11 cellular contexts compared by ENCODE assay signal in genomic region chr10:119138341-119139306, GRCh38. TPM values are rescaled to one million over a fixed set of nuclear protein-coding genes. Genes with fewer than 3 reads are reported as not detected.
DNase-seq lines count a peak whose midpoint lies in the region; ATAC-seq and TF ChIP-seq lines count a peak whose summit lies in the region.
"Had no signal": no experiment of that assay in that cellular context is flagged by ENCODE, and none has a peak within 500 bp of the region (broad histone marks: within the 10 kb centered on the region; RNA-seq: fewer than 3 reads in every experiment).

No MANE protein-coding gene starts in this region.

- H4K8ac ChIP-seq in neuronal stem cell (ENCODE audit: low read depth, low read length), result no peak overlapping the region

- no peak for DNase-seq in activated naive CD4-positive, alpha-beta T cell treated with anti-CD3 and anti-CD28 coated beads, Interleukin-2, amount 10 ng/mL, durations not matched to agents 7 days and 5 days
- DNase-seq in activated naive CD4-positive, alpha-beta T cell treated with Interleukin-2 at 50 U/mL for 16 hours, result no peak
- DNase-seq in activated T-helper 1 cell treated with anti-CD3 and anti-CD28 coated beads, Interleukin-12 subunit alpha, Interleukin-12 subunit beta, Interleukin-2, Interleukin-4 antibody, amounts not matched to agents 30 ng/mL and 10 ng/mL and 1 ng/mL, durations not matched to agents 14 hours and 24 hours and 36 hours (ENCODE audit: low spot score), result no peak
- DNase-seq in neuronal stem cell (ENCODE audit: low spot score), result no peak
- DNase-seq in G401 (ENCODE audit: low spot score), result no peak
- DNase-seq in GM10266 (ENCODE audit: extremely low spot score), result no peak
- DNase-seq: NCI-H2029 treated with DMSO at 0.1 percent for 48 hours had no signal

- H3K14ac ChIP-seq in neuronal stem cell (ENCODE audit: low read length), result no peak overlapping the region

- peak overlapping the region; percentile 34 for H3K23ac ChIP-seq in neuronal stem cell (ENCODE audit: low read depth, low read length, poor library complexity)

- no peak overlapping the region for H3K18ac ChIP-seq in neuronal stem cell (ENCODE audit: low read length)

- H3K4me3 Mint-ChIP-seq in activated naive CD4-positive, alpha-beta T cell treated with anti-CD3 and anti-CD28 coated beads, Interleukin-2, amount 10 ng/mL, durations not matched to agents 7 days and 5 days, result no peak overlapping the region
- no peak overlapping the region for H3K4me3 Mint-ChIP-seq in activated T-helper 1 cell treated with anti-CD3 and anti-CD28 coated beads, Interleukin-12 subunit alpha, Interleukin-12 subunit beta, Interleukin-2, Interleukin-4 antibody, amounts not matched to agents 30 ng/mL and 10 ng/mL and 1 ng/mL, durations not matched to agents 14 hours and 24 hours and 36 hours
- H3K4me3 Mint-ChIP-seq: B cell had no signal

- H3K4ac ChIP-seq in neuronal stem cell (ENCODE audit: low read length), result no peak overlapping the region

- H3K36me3 ChIP-seq in KOPT-K1 (ENCODE audit: insufficient read depth, low read length) (peaks cover 67% of the 10 kb centered on the region), neuronal stem cell (replicated peaks in 1 of 2; ENCODE audit: control insufficient read depth in 2 of 2, insufficient read depth in 2 of 2, low read length in 2 of 2) (peaks cover 21 to 59% of the 10 kb centered on the region in 2 donors)

- H3K27ac ChIP-seq in KOPT-K1 (ENCODE audit: low read depth, low read length, poor library complexity, severe bottlenecking) (peak overlapping the region; percentile 92), neuronal stem cell (replicated peaks; ENCODE audit: low read length) (no peak overlapping the region)
- H3K27ac ChIP-seq: right lobe of liver had no signal

- no peak overlapping the region for H2BK5ac ChIP-seq in neuronal stem cell (ENCODE audit: low read length)

- in situ Hi-C loops in G401 (cut with HindIII; ENCODE audit: low sequenced_read_pairs), result no loop called here

- ATAC-seq in HG03025 (IDR thresholded peaks at IDR 0.05; ENCODE audit: low FRiP score, unreplicated experiment), result no peak

- peaks cover 42% of the 10 kb centered on the region for H3K36me3 Mint-ChIP-seq in activated naive CD4-positive, alpha-beta T cell treated with anti-CD3 and anti-CD28 coated beads, Interleukin-2, amount 10 ng/mL, durations not matched to agents 7 days and 5 days
- H3K36me3 Mint-ChIP-seq in activated T-helper 1 cell treated with anti-CD3 and anti-CD28 coated beads, Interleukin-12 subunit alpha, Interleukin-12 subunit beta, Interleukin-2, Interleukin-4 antibody, amounts not matched to agents 30 ng/mL and 10 ng/mL and 1 ng/mL, durations not matched to agents 14 hours and 24 hours and 36 hours (ENCODE audit: low read depth), result peaks cover 29% of the 10 kb centered on the region

- H3K27me3 Mint-ChIP-seq in activated naive CD4-positive, alpha-beta T cell treated with anti-CD3 and anti-CD28 coated beads, Interleukin-2, amount 10 ng/mL, durations not matched to agents 7 days and 5 days, result no peaks in the 10 kb centered on the region
- no peaks in the 10 kb centered on the region for H3K27me3 Mint-ChIP-seq in activated T-helper 1 cell treated with anti-CD3 and anti-CD28 coated beads, Interleukin-12 subunit alpha, Interleukin-12 subunit beta, Interleukin-2, Interleukin-4 antibody, amounts not matched to agents 30 ng/mL and 10 ng/mL and 1 ng/mL, durations not matched to agents 14 hours and 24 hours and 36 hours (ENCODE audit: insufficient read depth)
- H3K27me3 Mint-ChIP-seq: B cell had no signal

- H3K9me3 Mint-ChIP-seq in activated naive CD4-positive, alpha-beta T cell treated with anti-CD3 and anti-CD28 coated beads, Interleukin-2, amount 10 ng/mL, durations not matched to agents 7 days and 5 days, result no peaks in the 10 kb centered on the region
- H3K9me3 Mint-ChIP-seq in activated T-helper 1 cell treated with anti-CD3 and anti-CD28 coated beads, Interleukin-12 subunit alpha, Interleukin-12 subunit beta, Interleukin-2, Interleukin-4 antibody, amounts not matched to agents 30 ng/mL and 10 ng/mL and 1 ng/mL, durations not matched to agents 14 hours and 24 hours and 36 hours, result no peaks in the 10 kb centered on the region

- CTCF ChIA-PET in activated naive CD4-positive, alpha-beta T cell treated with anti-CD3 and anti-CD28 coated beads, Interleukin-2, amount 10 ng/mL, durations not matched to agents 7 days and 5 days (lab: Charles Lee), result interaction anchor here (0.6 to 3.0 kb wide), 8 partner anchors 10 to 356 kb away, joined by 3 to 28 read pairs (median 3); no protein-coding TSS in a partner anchor

- no peak overlapping the region for H3K4me2 ChIP-seq in neuronal stem cell (ENCODE audit: insufficient read depth, low read length, poor library complexity, severe bottlenecking)

- no peak overlapping the region for H2AK5ac ChIP-seq in neuronal stem cell (ENCODE audit: low read depth, low read length)

- H4K91ac ChIP-seq in neuronal stem cell (ENCODE audit: low read depth, low read length, poor library complexity), result no peak overlapping the region

- no peaks in the 10 kb centered on the region for H3K27me3 ChIP-seq in neuronal stem cell (ENCODE audit: control insufficient read depth in 3 of 3, insufficient read depth in 3 of 3, low read depth in 1 of 3, low read length in 3 of 3)
- H3K27me3 ChIP-seq: right lobe of liver had no signal

- H3K9me3 ChIP-seq in KOPT-K1 (ENCODE audit: insufficient read depth, low read length, poor library complexity, severe bottlenecking) (no peaks in the 10 kb centered on the region), neuronal stem cell (replicated peaks in 1 of 2; ENCODE audit: control insufficient read depth in 2 of 2, insufficient read depth in 1 of 2, low read depth in 1 of 2, low read length in 2 of 2) (no peaks in the 10 kb centered on the region)
- H3K9me3 ChIP-seq: right lobe of liver had no signal

- no peaks in the 10 kb centered on the region for H3K4me1 ChIP-seq in neuronal stem cell (ENCODE audit: control insufficient read depth in 2 of 2, insufficient read depth in 1 of 2, low read depth in 1 of 2, low read length in 2 of 2)

- no peak overlapping the region for H2BK12ac ChIP-seq in neuronal stem cell (ENCODE audit: low read length)

- no peak overlapping the region for H2AFZ ChIP-seq in neuronal stem cell (ENCODE audit: low read length)

- H2BK120ac ChIP-seq in neuronal stem cell (ENCODE audit: low read depth, low read length), result no peak overlapping the region

- H3K79me1 ChIP-seq in neuronal stem cell (ENCODE audit: low read depth, low read length), result peaks cover 2% of the 10 kb centered on the region

- no peak overlapping the region for H2BK15ac ChIP-seq in neuronal stem cell (ENCODE audit: low read length)

- peaks cover 40% of the 10 kb centered on the region for H3K4me1 Mint-ChIP-seq in activated naive CD4-positive, alpha-beta T cell treated with anti-CD3 and anti-CD28 coated beads, Interleukin-2, amount 10 ng/mL, durations not matched to agents 7 days and 5 days
- peaks cover 33% of the 10 kb centered on the region for H3K4me1 Mint-ChIP-seq in activated T-helper 1 cell treated with anti-CD3 and anti-CD28 coated beads, Interleukin-12 subunit alpha, Interleukin-12 subunit beta, Interleukin-2, Interleukin-4 antibody, amounts not matched to agents 30 ng/mL and 10 ng/mL and 1 ng/mL, durations not matched to agents 14 hours and 24 hours and 36 hours (ENCODE audit: low read depth)

- intact Hi-C loops in activated T-helper 1 cell treated with anti-CD3 and anti-CD28 coated beads, Interleukin-12 subunit alpha, Interleukin-12 subunit beta, Interleukin-2, Interleukin-4 antibody, amounts not matched to agents 30 ng/mL and 10 ng/mL and 1 ng/mL, durations not matched to agents 14 hours and 24 hours and 36 hours (cut with micrococcal nuclease), result loop anchor here (2.0 kb wide), 1 partner anchor 60 kb away; no protein-coding TSS in a partner anchor

- H3K4me3 ChIP-seq in neuronal stem cell (ENCODE audit: low read length in 2 of 2), result no peak overlapping the region
- H3K4me3 ChIP-seq: right lobe of liver had no signal

- peak overlapping the region; percentile 13 for H3K9ac ChIP-seq in neuronal stem cell (ENCODE audit: low read depth, low read length, poor library complexity)

- no CpG with 5 or more reads among the region's 17 CpGs for WGBS in neuronal stem cell (ENCODE audit: extremely low coverage in 2 of 2, insufficient read length in 2 of 2, insufficient replicate concordance in 1 of 2), 2 donors

- peak overlapping the region; percentile 67 for H3K27ac Mint-ChIP-seq in activated naive CD4-positive, alpha-beta T cell treated with anti-CD3 and anti-CD28 coated beads, Interleukin-2, amount 10 ng/mL, durations not matched to agents 7 days and 5 days
- peak overlapping the region; percentile 34 for H3K27ac Mint-ChIP-seq in activated T-helper 1 cell treated with anti-CD3 and anti-CD28 coated beads, Interleukin-12 subunit alpha, Interleukin-12 subunit beta, Interleukin-2, Interleukin-4 antibody, amounts not matched to agents 30 ng/mL and 10 ng/mL and 1 ng/mL, durations not matched to agents 14 hours and 24 hours and 36 hours

- no peak for TF ChIP-seq CTCF in GM10266 (IDR thresholded peaks at IDR 0.05; ENCODE audit: control insufficient read depth, insufficient read depth, low read depth, missing control alignments)

RNA-seq across cellular contexts. Expression of gene SFXN4, which starts 26.9 kb away (rescaled TPM):
- total RNA-seq in activated T-helper 1 cell treated with anti-CD3 and anti-CD28 coated beads, Interleukin-12 subunit alpha, Interleukin-12 subunit beta, Interleukin-2, Interleukin-4 antibody, amounts not matched to agents 30 ng/mL and 10 ng/mL and 1 ng/mL, durations not matched to agents 14 hours and 24 hours and 36 hours, result 58.2 and 58.7 TPM in 2 replicates
- polyA plus RNA-seq in neuronal stem cell (2013, experiment 1 of 2), result 21.8 TPM
- polyA plus RNA-seq in neuronal stem cell (2013, experiment 2 of 2), result 20.0 TPM
- total RNA-seq in G401 (2014; rRNA removed; shearing (Covaris generic)), result 33.3 and 49.4 TPM in 2 replicates

RNA-seq across cellular contexts. Expression of gene DENND10, which starts 34.7 kb away (rescaled TPM):
- 20.1 and 25.4 TPM in 2 replicates for total RNA-seq in activated T-helper 1 cell treated with anti-CD3 and anti-CD28 coated beads, Interleukin-12 subunit alpha, Interleukin-12 subunit beta, Interleukin-2, Interleukin-4 antibody, amounts not matched to agents 30 ng/mL and 10 ng/mL and 1 ng/mL, durations not matched to agents 14 hours and 24 hours and 36 hours
- polyA plus RNA-seq in neuronal stem cell (2013, experiment 1 of 2), result 87.3 TPM
- polyA plus RNA-seq in neuronal stem cell (2013, experiment 2 of 2), result 88.8 TPM
- 33.3 and 36.4 TPM in 2 replicates for total RNA-seq in G401 (2014; rRNA removed; shearing (Covaris generic))

RNA-seq across cellular contexts. Expression of gene PRDX3, which starts 40.0 kb away (rescaled TPM):
- total RNA-seq in activated T-helper 1 cell treated with anti-CD3 and anti-CD28 coated beads, Interleukin-12 subunit alpha, Interleukin-12 subunit beta, Interleukin-2, Interleukin-4 antibody, amounts not matched to agents 30 ng/mL and 10 ng/mL and 1 ng/mL, durations not matched to agents 14 hours and 24 hours and 36 hours, result 158 and 163 TPM in 2 replicates
- 169 TPM for polyA plus RNA-seq in neuronal stem cell (2013, experiment 1 of 2)
- polyA plus RNA-seq in neuronal stem cell (2013, experiment 2 of 2), result 170 TPM
- total RNA-seq in G401 (2014; rRNA removed; shearing (Covaris generic)), result 402 and 417 TPM in 2 replicates

RNA-seq across cellular contexts. Expression of gene EIF3A, which starts 58.0 kb away (rescaled TPM):
- total RNA-seq in activated T-helper 1 cell treated with anti-CD3 and anti-CD28 coated beads, Interleukin-12 subunit alpha, Interleukin-12 subunit beta, Interleukin-2, Interleukin-4 antibody, amounts not matched to agents 30 ng/mL and 10 ng/mL and 1 ng/mL, durations not matched to agents 14 hours and 24 hours and 36 hours, result 181 and 183 TPM in 2 replicates
- polyA plus RNA-seq in neuronal stem cell (2013, experiment 1 of 2), result 107 TPM
- polyA plus RNA-seq in neuronal stem cell (2013, experiment 2 of 2), result 106 TPM
- 35.0 and 60.2 TPM in 2 replicates for total RNA-seq in G401 (2014; rRNA removed; shearing (Covaris generic))
